ENCODE assay signal across 8 cellular contexts in the genomic region with DNA sequence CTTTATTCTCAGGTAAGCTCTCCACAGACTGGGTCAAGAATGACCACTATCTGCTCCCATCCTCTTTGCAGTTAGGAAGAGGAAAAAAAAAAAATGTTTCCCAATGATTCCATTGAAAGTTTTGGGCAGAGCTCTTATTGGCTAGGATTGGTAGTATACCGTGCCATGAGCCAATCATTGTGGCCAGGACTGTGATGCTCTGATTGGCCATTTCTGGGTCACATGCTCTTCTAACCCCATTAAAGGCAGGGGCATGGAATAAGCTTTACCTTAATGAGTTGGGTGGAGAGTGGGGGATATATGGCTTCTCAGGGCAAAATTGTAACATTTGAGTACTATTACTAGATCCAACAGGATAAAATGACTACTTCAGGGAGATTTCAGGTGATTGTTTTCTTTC. TPM values are rescaled to one million over a fixed set of nuclear protein-coding genes. Genes with fewer than 3 reads are reported as not detected.
"Had no signal": no experiment of that assay in that cellular context is flagged by ENCODE, and none has a peak within 500 bp of the region (broad histone marks: within the 10 kb centered on the region; RNA-seq: fewer than 3 reads in every experiment).

No MANE protein-coding gene starts in this region.

- H3K4me3 ChIP-seq: GM23338, HAP-1 had no signal

- H3K4me2 ChIP-seq: GM23338 had no signal

- DNase-seq: H7, HFFc6 had no signal

- H3K4me1 ChIP-seq: HAP-1 had no signal

- H3K27ac ChIP-seq: HL-60 had no signal

- H3K9me3 ChIP-seq: HAP-1 had no signal

- FAIRE-seq: HepG2 had no signal

- ATAC-seq: GM23338, HCT116, HepG2 had no signal

- H3K36me3 ChIP-seq: HAP-1 had no signal

RNA-seq across cellular contexts. Expression of gene WSCD2, which starts 49.4 kb away (rescaled TPM):
- total RNA-seq: HepG2, HFFc6, HT1080 had no signal
- polyA plus RNA-seq: HepG2 had no signal
